Comparison of ENCODE assay signal across 8 cellular contexts in genomic region chr7:103149808-103150180, GRCh38. TPM values are rescaled to one million over a fixed set of nuclear protein-coding genes. Genes with fewer than 3 reads are reported as not detected.
A peak's percentile ranks its signal among the peaks of the same experiment; 100 is the strongest.
DNase-seq lines count a peak whose midpoint lies in the region; ATAC-seq and TF ChIP-seq lines count a peak whose summit lies in the region.

No MANE protein-coding gene starts in this region.

- in situ Hi-C loops in ACHN (cut with HindIII; ENCODE audit: low pct_ligation_motif_present, low pct_unique_long_range_greater_than_20kb, low sequenced_read_pairs) = no loop called here

- peaks cover 8% of the 10 kb centered on the region for H3K9me3 Mint-ChIP-seq in activated CD4-positive, alpha-beta T cell treated with anti-CD3 and anti-CD28 coated beads, Interleukin-2, amount 10 ng/mL, durations not matched to agents 7 days and 5 days

- CTCF ChIA-PET in activated CD4-positive, alpha-beta T cell treated with anti-CD3 and anti-CD28 coated beads, Interleukin-2, amount 10 ng/mL, durations not matched to agents 7 days and 5 days (lab: Charles Lee) = no interaction called here

- peaks cover 19% of the 10 kb centered on the region for H3K4me1 ChIP-seq in psoas muscle

- no peak for TF ChIP-seq POLR2A in NB4 (IDR thresholded peaks at IDR 0.05; ENCODE audit: extremely low read depth, insufficient read length)

- peak overlapping the region; percentile 99 for H3K27ac Mint-ChIP-seq in activated CD4-positive, alpha-beta T cell treated with anti-CD3 and anti-CD28 coated beads, Interleukin-2, amount 10 ng/mL, durations not matched to agents 7 days and 5 days

- peak overlapping the region; percentile 54 for H3K4me3 ChIP-seq in NB4 (ENCODE audit: low read depth, low read length)
- peak overlapping the region; percentile 83 for H3K4me3 ChIP-seq in psoas muscle

- 90 to 92% (median 90%) methylated on average over 11 of the region's 11 CpGs for WGBS in psoas muscle, 3 donors

- H3K36me3 ChIP-seq in psoas muscle (ENCODE audit: insufficient read depth in 1 of 2, low read depth in 1 of 2) = no peaks in the 10 kb centered on the region

- no peaks in the 10 kb centered on the region for H3K9me3 ChIP-seq in psoas muscle

- DNase-seq in activated CD4-positive, alpha-beta T cell treated with anti-CD3 and anti-CD28 coated beads, Interleukin-2, amount 10 ng/mL, durations not matched to agents 7 days and 5 days = no peak
- no peak for DNase-seq in activated CD4-positive, alpha-beta T cell treated with anti-CD3 and anti-CD28 coated beads for 1 hour
- DNase-seq in NB4 (ENCODE audit: low read depth) (no peak), epithelial cell of prostate (ENCODE audit: low read depth, low spot score) (no peak), psoas muscle (no peak), NCI-H1048 (lab: John Stamatoyannopoulos, UW) (no peak), ACHN (no peak), EL (no peak)

- peak in 3 of 4 donors; percentile 13 to 50 (median 26) for ATAC-seq in psoas muscle

- H3K27me3 Mint-ChIP-seq in activated CD4-positive, alpha-beta T cell treated with anti-CD3 and anti-CD28 coated beads, Interleukin-2, amount 10 ng/mL, durations not matched to agents 7 days and 5 days = no peaks in the 10 kb centered on the region

- H3K27ac ChIP-seq in epithelial cell of prostate = peak overlapping the region; percentile 81
- peak overlapping the region; percentile 92 for H3K27ac ChIP-seq in psoas muscle

- peak overlapping the region; percentile 91 for H3K4me3 Mint-ChIP-seq in activated CD4-positive, alpha-beta T cell treated with anti-CD3 and anti-CD28 coated beads, Interleukin-2, amount 10 ng/mL, durations not matched to agents 7 days and 5 days

- H3K27me3 ChIP-seq in psoas muscle (ENCODE audit: insufficient read depth in 3 of 3, low read length in 2 of 3) = no peaks in the 10 kb centered on the region

- intact Hi-C loops in psoas muscle (cut with DNase I) = no loop called here

- peaks cover 10% of the 10 kb centered on the region for H3K36me3 Mint-ChIP-seq in activated CD4-positive, alpha-beta T cell treated with anti-CD3 and anti-CD28 coated beads, Interleukin-2, amount 10 ng/mL, durations not matched to agents 7 days and 5 days (ENCODE audit: low read depth)

- peaks cover 32% of the 10 kb centered on the region for H3K4me1 Mint-ChIP-seq in activated CD4-positive, alpha-beta T cell treated with anti-CD3 and anti-CD28 coated beads, Interleukin-2, amount 10 ng/mL, durations not matched to agents 7 days and 5 days

- TF ChIP-seq CTCF in NB4 (IDR thresholded peaks at IDR 0.05; ENCODE audit: low read depth, low read length) = no peak
- TF ChIP-seq CTCF in psoas muscle (IDR thresholded peaks at IDR 0.05) = no peak

- POLR2A ChIA-PET in activated CD4-positive, alpha-beta T cell treated with anti-CD3 and anti-CD28 coated beads, Interleukin-2, amount 10 ng/mL, durations not matched to agents 7 days and 5 days (lab: Charles Lee) = interaction anchor here (0.6 kb wide), 1 partner anchor 762 kb away, joined by 3 read pairs; no protein-coding TSS in a partner anchor

RNA-seq across cellular contexts. Expression of gene NAPEPLD, which starts 0.9 kb away (rescaled TPM):
- 1 to 10 TPM; 7.2 to 7.4 TPM for total RNA-seq in activated CD4-positive, alpha-beta T cell treated with anti-CD3 and anti-CD28 coated beads, Interleukin-2, amount 10 ng/mL, durations not matched to agents 7 days and 5 days
- 1 to 10 TPM; 3.0 to 9.6 (median 6.1) TPM for total RNA-seq in psoas muscle
- polyA plus RNA-seq in psoas muscle = 1 to 10 TPM; 2.9 to 9.7 (median 5.5) TPM
